In the genomic region with DNA sequence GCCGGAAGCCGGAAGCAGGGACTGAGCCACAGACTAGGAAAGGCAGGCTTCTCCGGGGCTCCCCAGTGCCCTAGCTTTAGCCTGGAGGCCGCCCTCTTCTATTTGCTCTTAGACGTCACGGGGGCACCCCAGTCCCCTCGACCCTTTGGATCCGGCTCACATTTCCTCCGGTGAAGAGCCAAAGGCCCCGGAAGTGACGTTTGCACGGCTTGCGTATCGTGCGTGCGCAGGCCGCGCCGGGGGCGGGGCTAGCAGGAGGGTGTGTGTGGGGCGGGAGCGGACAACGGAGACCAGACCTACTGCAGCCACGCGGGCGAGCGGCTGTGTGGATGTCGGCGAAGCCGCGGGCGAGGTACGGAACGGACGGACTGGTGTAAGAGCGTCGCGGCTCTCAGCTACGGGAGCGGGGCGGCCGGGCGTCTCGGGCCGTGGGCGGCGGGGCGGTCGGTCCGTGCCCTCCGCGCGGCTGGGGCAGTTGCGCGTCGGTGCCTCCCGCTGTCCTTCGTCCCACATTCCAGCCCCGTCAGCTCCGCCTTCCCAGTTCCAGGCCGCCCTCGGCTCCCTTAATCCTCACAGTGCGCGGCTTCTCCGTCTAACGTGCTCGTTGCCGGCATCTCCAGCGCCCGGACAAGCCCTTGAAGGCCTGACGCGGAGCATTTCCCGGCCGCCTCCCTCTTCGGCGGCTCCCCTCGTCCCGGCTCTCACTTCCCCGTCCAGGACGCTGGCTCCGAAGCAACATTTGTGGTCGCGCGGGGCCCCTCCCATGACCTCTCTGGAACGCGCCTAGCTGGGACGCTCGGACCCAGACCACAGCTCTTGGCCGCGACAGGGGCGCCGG, we compare ENCODE assay signal across 8 cellular contexts. TPM values are rescaled to one million over a fixed set of nuclear protein-coding genes. Genes with fewer than 3 reads are reported as not detected.
DNase-seq lines count a peak whose midpoint lies in the region; ATAC-seq and TF ChIP-seq lines count a peak whose summit lies in the region.

No MANE protein-coding gene starts in this region.

- peak overlapping the region; percentile 62 for H3K4me3 ChIP-seq in kidney epithelial cell (ENCODE audit: low read depth, low read length)

- H3K36me3 ChIP-seq in kidney epithelial cell (ENCODE audit: control insufficient read depth, insufficient read depth, low read length) = no peaks in the 10 kb centered on the region

- DNase-seq in AML-193 (lab: John Stamatoyannopoulos, UW) = peak; percentile 94 to 95
- peak; percentile 91 for DNase-seq in NCI-H446 treated with DMSO at 0.1 percent for 48 hours (lab: John Stamatoyannopoulos, UW)
- DNase-seq in activated CD4-positive, alpha-beta T cell treated with anti-CD3 and anti-CD28 coated beads for 1 hour = peak; percentile 94
- DNase-seq in cerebellum (ENCODE audit: low spot score) = peak; percentile 98
- DNase-seq in kidney epithelial cell (ENCODE audit: low read depth) = peak; percentile 89
- DNase-seq in stimulated activated CD4-positive, alpha-beta T cell treated with anti-CD3 and anti-CD28 coated beads, Interleukin-15, amount 100 ng/mL, for 24 hours = peak; percentile 99

- ATAC-seq in HG03378 (IDR thresholded peaks at IDR 0.05; ENCODE audit: unreplicated experiment) = peak; percentile 89

- no peak for TF ChIP-seq CTCF in kidney epithelial cell (IDR thresholded peaks at IDR 0.05; ENCODE audit: insufficient read depth, low read length, poor library complexity, severe bottlenecking)

- TF ChIP-seq POLR2A in GM19099 (IDR thresholded peaks at IDR 0.05; ENCODE audit: extremely low read depth, insufficient read length, low read depth) = peak; percentile 94

- H3K27me3 ChIP-seq in kidney epithelial cell (ENCODE audit: control insufficient read depth, insufficient read depth, low read length) = no peaks in the 10 kb centered on the region

RNA-seq across cellular contexts. Expression of a gene that starts 25.8 kb away (rescaled TPM):
- total RNA-seq in cerebellum (28.7 TPM), kidney epithelial cell (6.7 and 9.0 TPM in 2 replicates)

Comparison
In these comparisons a context has a peak if more than half of its experiments do, and no peak if none do; other contexts are left out.
1. Peak in every context shown above with its lines: DNase-seq, ATAC-seq and H3K4me3 ChIP-seq.